Comparison of ENCODE assay signal across 34 cellular contexts in genomic region chr7:79093421-79093820, GRCh38.
"Had no signal": no experiment of that assay in that cellular context is flagged by ENCODE, and none has a peak within 500 bp of the region (broad histone marks: within the 10 kb centered on the region; RNA-seq: fewer than 3 reads in every experiment).

No MANE protein-coding gene starts in this region.

- H3K9me3 ChIP-seq: adrenal gland, body of pancreas, breast epithelium had no signal

- FAIRE-seq: colon, TTC549 had no signal

- ATAC-seq: activated CD8-positive, alpha-beta T cell treated with anti-CD3 and anti-CD28 coated beads for 36 hours; activated naive CD4-positive, alpha-beta T cell treated with anti-CD3 and anti-CD28 coated beads, Interleukin-2, amount 50 U/mL, for 72 hours; activated T-cell treated with anti-CD3 and anti-CD28 coated beads, Interleukin-2, amount 50 U/mL, for 4 hours; activated T-cell treated with anti-CD3 and anti-CD28 coated beads, Interleukin-2, amount 50 U/mL, for 72 hours; activated T-helper 17 cell treated with anti-CD3 and anti-CD28 coated beads, Interleukin-2, amount 50 U/mL, for 72 hours; body of pancreas had no signal

- H3K27ac ChIP-seq: adrenal gland, ascending aorta, body of pancreas, brain microvascular endothelial cell, breast epithelium, VCaP had no signal

- H3K4me1 ChIP-seq: adrenal gland, ascending aorta, body of pancreas, breast epithelium had no signal

- H3K27me3 ChIP-seq: adrenal gland, ascending aorta, body of pancreas, brain microvascular endothelial cell, breast epithelium had no signal

- H3K4me3 ChIP-seq: adrenal gland, ascending aorta, body of pancreas, breast epithelium had no signal

- DNase-seq: activated B cell treated with CpG ODN at 0.5 μM for 24 hours; activated CD4-positive, alpha-beta memory T cell treated with anti-CD3 and anti-CD28 coated beads for 36 hours; activated CD4-positive, alpha-beta T cell treated with anti-CD3 and anti-CD28 coated beads for 4 hours; activated CD4-positive, alpha-beta T cell treated with anti-CD3 and anti-CD28 coated beads, Interleukin-2, amount 10 ng/mL, durations not matched to agents 24 days and 14 days; activated CD4-positive, alpha-beta T cell treated with anti-CD3 and anti-CD28 coated beads, Interleukin-2, amount 50 U/mL, for 1 hour; activated CD4-positive, alpha-beta T cell treated with anti-CD3 and anti-CD28 coated beads, Interleukin-2, amount 50 U/mL, for 4 hours; activated CD4-positive, CD25-positive, alpha-beta regulatory T cell treated with anti-CD3 and anti-CD28 coated beads, Interleukin-2, amount 50 U/mL, for 72 hours; activated CD8-positive, alpha-beta memory T cell treated with anti-CD3 and anti-CD28 coated beads, Interleukin-2, amount 50 U/mL, for 4 hours; activated CD8-positive, alpha-beta T cell treated with anti-CD3 and anti-CD28 coated beads for 36 hours; activated effector memory CD4-positive, alpha-beta T cell treated with anti-CD3 and anti-CD28 coated beads, Interleukin-2, amount 50 U/mL, for 16 hours; activated gamma-delta T cell treated with Interleukin-2 at 50 U/mL for 16 hours; activated naive CD4-positive, alpha-beta T cell; activated naive CD4-positive, alpha-beta T cell treated with anti-CD3 and anti-CD28 coated beads for 36 hours; activated naive CD4-positive, alpha-beta T cell treated with anti-CD3 and anti-CD28 coated beads, Interleukin-2, amount 50 U/mL, for 16 hours; activated naive CD8-positive, alpha-beta T cell treated with anti-CD3 and anti-CD28 coated beads for 36 hours; activated T-cell treated with anti-CD3 and anti-CD28 coated beads for 4 hours; activated T-cell treated with anti-CD3 and anti-CD28 coated beads, Interleukin-2, amount 50 U/mL, for 1 hour; activated T-cell treated with anti-CD3 and anti-CD28 coated beads, Interleukin-2, amount 50 U/mL, for 4 hours; activated T-cell treated with anti-CD3 and anti-CD28 coated beads, Interleukin-2, amount 50 U/mL, for 72 hours; adrenal gland; amygdala; anterior cingulate cortex; body of pancreas; brain microvascular endothelial cell; central memory CD4-positive, alpha-beta T cell; T-helper 2 cell; T-helper 9 cell had no signal

- H3K36me3 ChIP-seq: adrenal gland, ascending aorta, brain microvascular endothelial cell, breast epithelium had no signal
